In the genomic region with DNA sequence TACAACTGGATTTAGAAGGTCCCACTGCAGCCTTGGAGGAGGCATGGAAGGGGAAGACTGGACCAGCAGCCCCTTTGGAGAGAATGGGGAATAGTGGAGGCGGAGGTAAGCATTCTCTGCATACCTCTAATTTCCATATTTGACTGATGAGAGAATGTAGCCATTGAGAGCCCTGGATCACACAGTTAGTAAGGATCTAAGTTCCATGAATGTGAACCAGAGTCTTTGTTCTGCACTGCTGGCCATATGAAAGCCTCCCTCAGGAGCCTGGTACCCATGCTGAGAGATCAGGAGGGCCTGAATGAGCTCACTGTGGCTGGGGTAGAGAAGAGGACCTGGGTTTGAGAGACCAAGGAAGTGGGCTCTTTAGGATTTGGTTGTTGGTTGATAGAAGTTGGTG, we compare ENCODE assay signal across 19 cellular contexts.
"Had no signal": no experiment of that assay in that cellular context is flagged by ENCODE, and none has a peak within 500 bp of the region (broad histone marks: within the 10 kb centered on the region; RNA-seq: fewer than 3 reads in every experiment).

No MANE protein-coding gene starts in this region.

- H3K4me3 ChIP-seq: colonic mucosa, hepatocyte, sigmoid colon, skin epidermis, thoracic aorta had no signal

- H3K36me3 ChIP-seq: colonic mucosa, neutrophil, sigmoid colon, thoracic aorta had no signal

- H3K27me3 Mint-ChIP-seq: naive thymus-derived CD4-positive, alpha-beta T cell; stimulated activated naive B cell treated with anti-CD40 and anti-IgM and Interleukin-4, amounts not matched to agents 10 μg/mL and 1 μg/mL and 100 μg/mL, for 72 hours; stimulated activated naive CD8-positive, alpha-beta T cell treated with anti-CD3 and anti-CD28 coated beads, Interleukin-15, amount 100 ng/mL, for 72 hours had no signal

- H3K27ac ChIP-seq: colonic mucosa, foreskin keratinocyte, hepatocyte, neutrophil, sigmoid colon, skin epidermis, thoracic aorta had no signal

- H3K4me2 ChIP-seq: hepatocyte had no signal

- H3K4me1 ChIP-seq: colonic mucosa, foreskin keratinocyte, sigmoid colon had no signal

- H3K79me2 ChIP-seq: hepatocyte had no signal

- H3K27me3 ChIP-seq: colonic mucosa, foreskin keratinocyte, hepatocyte, neutrophil, sigmoid colon had no signal

- H3K27ac Mint-ChIP-seq: naive thymus-derived CD4-positive, alpha-beta T cell; stimulated activated naive B cell treated with anti-CD40 and anti-IgM and Interleukin-4, amounts not matched to agents 10 μg/mL and 1 μg/mL and 100 μg/mL, for 72 hours had no signal

- DNase-seq: colonic mucosa; dermis blood vessel endothelial cell; erythroblast; foreskin keratinocyte; kidney glomerular epithelial cell; naive thymus-derived CD4-positive, alpha-beta T cell; posterior cingulate gyrus; sigmoid colon; stimulated activated CD4-positive, alpha-beta T cell treated with anti-CD3 and anti-CD28 coated beads, Interleukin-2, amount 100 ng/mL, for 24 hours; stimulated activated CD4-positive, alpha-beta T cell treated with anti-CD3 and anti-CD28 coated beads, Interleukin-4, amount 100 ng/mL, for 4 hours; stimulated activated naive B cell treated with anti-CD40 and anti-IgM and Interleukin-4, amounts not matched to agents 10 μg/mL and 1 μg/mL and 100 μg/mL, for 72 hours; stimulated activated naive CD8-positive, alpha-beta T cell treated with anti-CD3 and anti-CD28 coated beads, Interleukin-15, amount 100 ng/mL, for 72 hours; trophoblast cell had no signal

- FAIRE-seq: endothelial cell of umbilical vein, islet of Langerhans had no signal

- H3K4me3 Mint-ChIP-seq: naive thymus-derived CD4-positive, alpha-beta T cell; stimulated activated naive B cell treated with anti-CD40 and anti-IgM and Interleukin-4, amounts not matched to agents 10 μg/mL and 1 μg/mL and 100 μg/mL, for 72 hours; stimulated activated naive CD8-positive, alpha-beta T cell treated with anti-CD3 and anti-CD28 coated beads, Interleukin-15, amount 100 ng/mL, for 72 hours had no signal

- H3K36me3 Mint-ChIP-seq: stimulated activated naive B cell treated with anti-CD40 and anti-IgM and Interleukin-4, amounts not matched to agents 10 μg/mL and 1 μg/mL and 100 μg/mL, for 72 hours had no signal

- H3K4me1 Mint-ChIP-seq: naive thymus-derived CD4-positive, alpha-beta T cell; stimulated activated naive B cell treated with anti-CD40 and anti-IgM and Interleukin-4, amounts not matched to agents 10 μg/mL and 1 μg/mL and 100 μg/mL, for 72 hours; stimulated activated naive CD8-positive, alpha-beta T cell treated with anti-CD3 and anti-CD28 coated beads, Interleukin-15, amount 100 ng/mL, for 72 hours had no signal

- H3K9me3 ChIP-seq: colonic mucosa, neutrophil, sigmoid colon, thoracic aorta had no signal

- H2AFZ ChIP-seq: hepatocyte had no signal
